27 cellular contexts compared by ENCODE assay signal in genomic region chr6:12785921-12786320, GRCh38.
"Had no signal": no experiment of that assay in that cellular context is flagged by ENCODE, and none has a peak within 500 bp of the region (broad histone marks: within the 10 kb centered on the region; RNA-seq: fewer than 3 reads in every experiment).

No MANE protein-coding gene starts in this region.

- H3K36me3 ChIP-seq: stomach, suprapubic skin, thoracic aorta, thyroid gland, tibial artery, tibial nerve, transverse colon, upper lobe of left lung, upper lobe of right lung, uterus, vagina had no signal

- H3K4me3 Mint-ChIP-seq: stimulated activated effector memory CD8-positive, alpha-beta T cell treated with anti-CD3 and anti-CD28 coated beads, Interleukin-12 subunit alpha, Interleukin-12 subunit beta, amount 100 ng/mL, for 72 hours; stimulated activated memory B cell treated with anti-CD40 and anti-IgM and Interleukin-4, amounts not matched to agents 10 μg/mL and 1 μg/mL and 100 μg/mL, for 72 hours; stimulated activated naive B cell treated with anti-CD40 and anti-IgM and Interleukin-4, amounts not matched to agents 10 μg/mL and 1 μg/mL and 100 μg/mL, for 72 hours; stimulated activated naive CD8-positive, alpha-beta T cell treated with anti-CD3 and anti-CD28 coated beads, Interleukin-15, amount 100 ng/mL, for 72 hours; stimulated activated naive CD8-positive, alpha-beta T cell treated with anti-CD3 and anti-CD28 coated beads, Interleukin-15, Interleukin-2, amounts not matched to agents 100 ng/mL and 50 ng/mL, for 24 hours; type B pancreatic cell had no signal

- H3K27me3 ChIP-seq: suprapubic skin, testis, thyroid gland, tibial artery, tibial nerve, transverse colon, upper lobe of left lung, upper lobe of right lung, uterus, vagina had no signal

- H3K27ac ChIP-seq: stomach, suprapubic skin, testis, thoracic aorta, thyroid gland, tibial artery, tibial nerve, transverse colon, upper lobe of left lung, upper lobe of right lung, uterus, vagina had no signal

- H3K9me3 ChIP-seq: stomach, suprapubic skin, testis, thoracic aorta, thyroid gland, tibial artery, tibial nerve, transverse colon, upper lobe of left lung, upper lobe of right lung, uterus, vagina had no signal

- H3K4me1 ChIP-seq: stomach, suprapubic skin, testis, thyroid gland, tibial artery, tibial nerve, transverse colon, upper lobe of left lung, upper lobe of right lung, uterus, vagina had no signal

- H3K4me1 Mint-ChIP-seq: stimulated activated effector memory CD8-positive, alpha-beta T cell treated with anti-CD3 and anti-CD28 coated beads, Interleukin-12 subunit alpha, Interleukin-12 subunit beta, amount 100 ng/mL, for 72 hours; stimulated activated memory B cell treated with anti-CD40 and anti-IgM and Interleukin-4, amounts not matched to agents 10 μg/mL and 1 μg/mL and 100 μg/mL, for 72 hours; stimulated activated naive B cell treated with anti-CD40 and anti-IgM and Interleukin-4, amounts not matched to agents 10 μg/mL and 1 μg/mL and 100 μg/mL, for 72 hours; stimulated activated naive CD8-positive, alpha-beta T cell treated with anti-CD3 and anti-CD28 coated beads, Interleukin-15, amount 100 ng/mL, for 72 hours had no signal

- H3K9me3 Mint-ChIP-seq: stimulated activated effector memory CD8-positive, alpha-beta T cell treated with anti-CD3 and anti-CD28 coated beads, Interleukin-12 subunit alpha, Interleukin-12 subunit beta, amount 100 ng/mL, for 72 hours; stimulated activated memory B cell treated with anti-CD40 and anti-IgM and Interleukin-4, amounts not matched to agents 10 μg/mL and 1 μg/mL and 100 μg/mL, for 72 hours; stimulated activated naive B cell treated with anti-CD40 and anti-IgM and Interleukin-4, amounts not matched to agents 10 μg/mL and 1 μg/mL and 100 μg/mL, for 72 hours; stimulated activated naive CD8-positive, alpha-beta T cell treated with anti-CD3 and anti-CD28 coated beads, Interleukin-15, amount 100 ng/mL, for 72 hours; stimulated activated naive CD8-positive, alpha-beta T cell treated with anti-CD3 and anti-CD28 coated beads, Interleukin-15, Interleukin-2, amounts not matched to agents 100 ng/mL and 50 ng/mL, for 24 hours; type B pancreatic cell had no signal

- DNase-seq: stimulated activated CD4-positive, alpha-beta T cell treated with anti-CD3 and anti-CD28 coated beads, Interleukin-2, amount 100 ng/mL, for 48 hours; stimulated activated CD4-positive, alpha-beta T cell treated with anti-CD3 and anti-CD28 coated beads, Interleukin-4, amount 100 ng/mL, for 1 hour; stimulated activated CD4-positive, alpha-beta T cell treated with anti-CD3 and anti-CD28 coated beads, Interleukin-4, amount 100 ng/mL, for 24 hours; stimulated activated CD4-positive, alpha-beta T cell treated with anti-CD3 and anti-CD28 coated beads, Interleukin-4, amount 100 ng/mL, for 4 hours; stimulated activated CD8-positive, alpha-beta memory T cell treated with anti-CD3 and anti-CD28 coated beads, Interleukin-4, amount 100 ng/mL, for 48 hours; stimulated activated naive B cell treated with anti-CD40 and anti-IgM and Interleukin-4, amounts not matched to agents 10 μg/mL and 1 μg/mL and 100 μg/mL, for 72 hours; stimulated activated naive CD4-positive, alpha-beta T cell; stimulated activated naive CD4-positive, alpha-beta T cell treated with Interleukin-2 at 50 U/mL for 16 hours; stimulated activated naive CD8-positive, alpha-beta T cell treated with anti-CD3 and anti-CD28 coated beads, Interleukin-15, amount 100 ng/mL, for 72 hours; stimulated activated naive CD8-positive, alpha-beta T cell treated with anti-CD3 and anti-CD28 coated beads, Interleukin-15, Interleukin-2, amounts not matched to agents 100 U/mL and 50 U/mL, for 24 hours; stomach; substantia nigra; testis; tibial artery; transverse colon; upper lobe of left lung; upper lobe of right lung; uterus had no signal

- H3K27ac Mint-ChIP-seq: stimulated activated effector memory CD8-positive, alpha-beta T cell treated with anti-CD3 and anti-CD28 coated beads, Interleukin-12 subunit alpha, Interleukin-12 subunit beta, amount 100 ng/mL, for 72 hours; stimulated activated memory B cell treated with anti-CD40 and anti-IgM and Interleukin-4, amounts not matched to agents 10 μg/mL and 1 μg/mL and 100 μg/mL, for 72 hours; stimulated activated naive B cell treated with anti-CD40 and anti-IgM and Interleukin-4, amounts not matched to agents 10 μg/mL and 1 μg/mL and 100 μg/mL, for 72 hours; stimulated activated naive CD8-positive, alpha-beta T cell treated with anti-CD3 and anti-CD28 coated beads, Interleukin-15, amount 100 ng/mL, for 72 hours; stimulated activated naive CD8-positive, alpha-beta T cell treated with anti-CD3 and anti-CD28 coated beads, Interleukin-15, Interleukin-2, amounts not matched to agents 100 ng/mL and 50 ng/mL, for 24 hours had no signal

- ATAC-seq: stimulated activated effector memory CD8-positive, alpha-beta T cell treated with anti-CD3 and anti-CD28 coated beads, Interleukin-12 subunit alpha, Interleukin-12 subunit beta, amount 100 ng/mL, for 72 hours; stimulated activated memory B cell treated with anti-CD40 and anti-IgM and Interleukin-4, amounts not matched to agents 10 μg/mL and 1 μg/mL and 100 μg/mL, for 72 hours; stimulated activated naive B cell treated with anti-CD40 and anti-IgM and Interleukin-4, amounts not matched to agents 10 μg/mL and 1 μg/mL and 100 μg/mL, for 72 hours; stimulated activated naive CD8-positive, alpha-beta T cell treated with anti-CD3 and anti-CD28 coated beads, Interleukin-15, amount 100 ng/mL, for 72 hours; stimulated activated naive CD8-positive, alpha-beta T cell treated with anti-CD3 and anti-CD28 coated beads, Interleukin-15, Interleukin-2, amounts not matched to agents 100 U/mL and 50 U/mL, for 24 hours; upper lobe of right lung had no signal

- H3K27me3 Mint-ChIP-seq: type B pancreatic cell had no signal

- H3K36me3 Mint-ChIP-seq: stimulated activated effector memory CD8-positive, alpha-beta T cell treated with anti-CD3 and anti-CD28 coated beads, Interleukin-12 subunit alpha, Interleukin-12 subunit beta, amount 100 ng/mL, for 72 hours; stimulated activated memory B cell treated with anti-CD40 and anti-IgM and Interleukin-4, amounts not matched to agents 10 μg/mL and 1 μg/mL and 100 μg/mL, for 72 hours; stimulated activated naive B cell treated with anti-CD40 and anti-IgM and Interleukin-4, amounts not matched to agents 10 μg/mL and 1 μg/mL and 100 μg/mL, for 72 hours; type B pancreatic cell had no signal

- H3K4me3 ChIP-seq: stomach, suprapubic skin, testis, thoracic aorta, thyroid gland, tibial artery, tibial nerve, transverse colon, upper lobe of left lung, upper lobe of right lung, uterus, vagina had no signal
